9 cellular contexts compared by ENCODE assay signal in the genomic region with DNA sequence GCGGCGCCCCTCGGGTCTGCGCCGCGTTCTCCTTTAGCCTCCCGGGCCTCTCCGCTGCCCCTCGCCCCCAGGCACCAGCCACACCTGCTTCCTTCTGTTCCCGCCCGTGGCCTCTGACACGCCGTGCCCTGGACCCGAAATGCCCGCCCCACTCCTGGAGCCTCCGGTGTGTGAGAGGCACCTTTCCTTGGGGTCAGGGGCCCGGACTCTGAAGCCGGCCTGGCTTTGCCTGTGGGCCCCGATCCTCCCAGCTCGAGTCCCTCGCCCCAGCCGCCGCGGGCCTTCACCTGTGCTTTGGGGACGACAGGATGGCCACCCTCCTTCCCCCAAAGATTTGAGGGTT. TPM values are rescaled to one million over a fixed set of nuclear protein-coding genes. Genes with fewer than 3 reads are reported as not detected.
A peak's percentile ranks its signal among the peaks of the same experiment; 100 is the strongest.
DNase-seq lines count a peak whose midpoint lies in the region; TF ChIP-seq lines count a peak whose summit lies in the region.
"Had no signal": no experiment of that assay in that cellular context is flagged by ENCODE, and none has a peak within 500 bp of the region (broad histone marks: within the 10 kb centered on the region; RNA-seq: fewer than 3 reads in every experiment).

No MANE protein-coding gene starts in this region.

- H3K27me3 ChIP-seq in BLaER1 treated with 17β-estradiol and CSF1 and Interleukin-3, amounts not matched to agents 10 nM and 100 nM, result no peaks in the 10 kb centered on the region
- H3K27me3 ChIP-seq in H7 (ENCODE audit: control insufficient read depth, insufficient read depth, low read length), result peaks cover 5% of the 10 kb centered on the region; the same call in 1 of the 2 replicates

- DNase-seq in H7, result no peak
- no peak for DNase-seq in fibroblast of the aortic adventitia (ENCODE audit: low read depth)
- no peak for DNase-seq in progenitor cell of endocrine pancreas (ENCODE audit: low spot score, unreplicated experiment)
- no peak for DNase-seq in NCI-H2029 (lab: John Stamatoyannopoulos, UW)
- DNase-seq in NCI-H1092 treated with DMSO at 0.1 percent for 48 hours (lab: John Stamatoyannopoulos, UW), result no peak
- no peak for DNase-seq in NCI-H2171 treated with DMSO at 0.1 percent for 48 hours (lab: John Stamatoyannopoulos, UW)

- no peaks in the 10 kb centered on the region for H3K9me3 Mint-ChIP-seq in progenitor cell of endocrine pancreas (ENCODE audit: low read depth)

- peak overlapping the region; percentile 77 for H3K4me3 Mint-ChIP-seq in progenitor cell of endocrine pancreas (ENCODE audit: low read depth)

- H3K27ac Mint-ChIP-seq in progenitor cell of endocrine pancreas, result peak overlapping the region; percentile 23

- H3K27me3 Mint-ChIP-seq in progenitor cell of endocrine pancreas, result no peaks in the 10 kb centered on the region

- peaks cover 8% of the 10 kb centered on the region for H3K4me1 Mint-ChIP-seq in progenitor cell of endocrine pancreas (ENCODE audit: low read depth)

- H3K9me3 ChIP-seq in BLaER1 treated with 17β-estradiol and CSF1 and Interleukin-3, amounts not matched to agents 10 nM and 100 nM (replicated peaks in 1 of 11), result peaks cover 0 to 14% (median 0%) of the 10 kb centered on the region in 11 experiments; a peak in 10 of 22 replicates

- H3K4me2 ChIP-seq in BLaER1 treated with 17β-estradiol and CSF1 and Interleukin-3, amounts not matched to agents 10 nM and 100 nM, result peak overlapping the region; percentile 84 to 99 (median 94)

- peaks cover 1% of the 10 kb centered on the region for H3K36me3 Mint-ChIP-seq in progenitor cell of endocrine pancreas (ENCODE audit: insufficient read depth)

- TF ChIP-seq CTCF in VCaP (conservative IDR thresholded peaks at IDR 0.05) (no peak), fibroblast of the aortic adventitia (IDR thresholded peaks at IDR 0.05; ENCODE audit: insufficient read depth, low read length) (no peak), progenitor cell of endocrine pancreas (IDR thresholded peaks at IDR 0.05; ENCODE audit: unreplicated experiment) (no peak)

- H3K27ac ChIP-seq in BLaER1 treated with 17β-estradiol and CSF1 and Interleukin-3, amounts not matched to agents 10 nM and 100 nM, result peak overlapping the region; percentile 72 to 93 (median 90)
- H3K27ac ChIP-seq in VCaP, result peak overlapping the region; percentile 72; the same call in 1 of the 2 replicates

- H4K20me1 ChIP-seq in BLaER1 treated with 17β-estradiol and CSF1 and Interleukin-3, amounts not matched to agents 10 nM and 100 nM, result no peaks in the 10 kb centered on the region

- peaks cover 0 to 7% (median 0%) of the 10 kb centered on the region in 11 experiments; a peak in 1 of 22 replicates for H3K36me3 ChIP-seq in BLaER1 treated with 17β-estradiol and CSF1 and Interleukin-3, amounts not matched to agents 10 nM and 100 nM
- H3K36me3 ChIP-seq in H7 (replicated peaks; ENCODE audit: control insufficient read depth, insufficient read depth, low read length), result no peaks in the 10 kb centered on the region

- H3K9ac ChIP-seq in BLaER1 treated with 17β-estradiol and CSF1 and Interleukin-3, amounts not matched to agents 10 nM and 100 nM, result peak overlapping the region; percentile 81 to 94 (median 88)

- H3K4me3 ChIP-seq in BLaER1 treated with 17β-estradiol and CSF1 and Interleukin-3, amounts not matched to agents 10 nM and 100 nM, result peak overlapping the region; percentile 66 to 80 (median 72)
- H3K4me3 ChIP-seq in H7 (ENCODE audit: insufficient read depth, low read depth, low read length), result peak overlapping the region; percentile 93
- peak overlapping the region; percentile 82 for H3K4me3 ChIP-seq in fibroblast of the aortic adventitia (ENCODE audit: low read depth, low read length)

- peaks cover 27 to 61% (median 51%) of the 10 kb centered on the region in 10 experiments for H3K4me1 ChIP-seq in BLaER1 treated with 17β-estradiol and CSF1 and Interleukin-3, amounts not matched to agents 10 nM and 100 nM

RNA-seq across cellular contexts. Expression of a gene that starts 0.7 kb away (rescaled TPM):
- 24.5 and 29.3 TPM in 2 replicates for total RNA-seq in H7 (2014; rRNA removed; shearing (Covaris generic))
- 0.74 and 7.7 TPM in 2 replicates for total RNA-seq in fibroblast of the aortic adventitia (ENCODE audit: low replicate concordance)
- total RNA-seq in progenitor cell of endocrine pancreas, result 10.0 and 12.0 TPM in 2 replicates

RNA-seq across cellular contexts. Expression of a gene that starts 12.4 kb away (rescaled TPM):
- total RNA-seq in H7 (2014; rRNA removed; shearing (Covaris generic)), result 0.07 TPM in 1 of 2 replicates, not detected in the other
- 0.09 TPM in 1 of 2 replicates, not detected in the other for total RNA-seq in fibroblast of the aortic adventitia (ENCODE audit: low replicate concordance)
- total RNA-seq in progenitor cell of endocrine pancreas, result 0.04 TPM in 1 of 2 replicates, not detected in the other
- total RNA-seq: lung microvascular endothelial cell had no signal

RNA-seq across cellular contexts. Expression of a gene that starts 17.1 kb away (rescaled TPM):
- 21.8 and 24.0 TPM in 2 replicates for total RNA-seq in H7 (2014; rRNA removed; shearing (Covaris generic))
- total RNA-seq in fibroblast of the aortic adventitia (ENCODE audit: low replicate concordance) (13.3 and 26.8 TPM in 2 replicates), progenitor cell of endocrine pancreas (43.4 and 47.3 TPM in 2 replicates)

RNA-seq across cellular contexts. Expression of a gene that starts 45.9 kb away (rescaled TPM):
- total RNA-seq in H7 (2014; rRNA removed; shearing (Covaris generic)), result 38.8 and 42.9 TPM in 2 replicates
- total RNA-seq in fibroblast of the aortic adventitia (ENCODE audit: low replicate concordance) (1.3 and 13.4 TPM in 2 replicates), progenitor cell of endocrine pancreas (24.2 and 25.1 TPM in 2 replicates)
